In genomic region chr16:456891-457483, GRCh38 we compare ENCODE assay signal across 9 cellular contexts. TPM values are rescaled to one million over a fixed set of nuclear protein-coding genes. Genes with fewer than 3 reads are reported as not detected.
DNase-seq lines count a peak whose midpoint lies in the region; ATAC-seq and TF ChIP-seq lines count a peak whose summit lies in the region.
"Had no signal": no experiment of that assay in that cellular context is flagged by ENCODE, and none has a peak within 500 bp of the region (broad histone marks: within the 10 kb centered on the region; RNA-seq: fewer than 3 reads in every experiment).

No MANE protein-coding gene starts in this region.

- no peak overlapping the region for H3K4me3 Mint-ChIP-seq in endodermal cell
- peak overlapping the region; percentile 13 for H3K4me3 Mint-ChIP-seq in mesothelial cell of epicardium

- no peaks in the 10 kb centered on the region for H3K9me3 Mint-ChIP-seq in endodermal cell
- H3K9me3 Mint-ChIP-seq in mesothelial cell of epicardium = no peaks in the 10 kb centered on the region

- H3K4me1 ChIP-seq in endodermal cell (ENCODE audit: control insufficient read depth, insufficient read depth, low read length) (peaks cover 5% of the 10 kb centered on the region), upper lobe of left lung (peaks cover 8 to 16% (median 13%) of the 10 kb centered on the region in 4 donors), BE2C (peaks cover 2% of the 10 kb centered on the region; the same call in 1 of the 2 replicates)

- H3K27ac ChIP-seq in endodermal cell (ENCODE audit: low read depth, low read length) (no peak overlapping the region), upper lobe of left lung (peak overlapping the region in 3 of 4 donors; percentile 64 to 87 (median 78))

- H3K4me1 Mint-ChIP-seq in endodermal cell (peaks cover 19% of the 10 kb centered on the region), mesothelial cell of epicardium (peaks cover 21% of the 10 kb centered on the region)

- H3K4me3 ChIP-seq in endodermal cell (ENCODE audit: low read length) (no peak overlapping the region), upper lobe of left lung (no peak overlapping the region), BE2C (ENCODE audit: low read depth, low read length) (no peak overlapping the region)

- H3K27ac Mint-ChIP-seq in endodermal cell (peak overlapping the region; percentile 33), mesothelial cell of epicardium (peak overlapping the region; percentile 89)

- no peak for TF ChIP-seq POLR2A in upper lobe of left lung (IDR thresholded peaks at IDR 0.05)

- H3K27me3 Mint-ChIP-seq in endodermal cell (ENCODE audit: insufficient read depth) = no peaks in the 10 kb centered on the region
- no peaks in the 10 kb centered on the region for H3K27me3 Mint-ChIP-seq in mesothelial cell of epicardium (ENCODE audit: low read depth)

- no peak overlapping the region for H3K9ac ChIP-seq in endodermal cell (ENCODE audit: extremely low read depth, low read length, poor library complexity, severe bottlenecking)

- H3K9me3 ChIP-seq in endodermal cell (ENCODE audit: control insufficient read depth, low read length) (no peaks in the 10 kb centered on the region), upper lobe of left lung (no peaks in the 10 kb centered on the region), BE2C (no peaks in the 10 kb centered on the region)

- DNase-seq in SIG-M5 treated with dmso at 0.1 percent for 504 hours (lab: John Stamatoyannopoulos, UW; ENCODE audit: unreplicated experiment) (peak; percentile 5), SIG-M5 (lab: John Stamatoyannopoulos, UW) (no peak), endodermal cell (no peak), mesothelial cell of epicardium (ENCODE audit: low spot score in 2 of 2, unreplicated experiment in 2 of 2) (no peak), upper lobe of left lung (no peak), BE2C (no peak), NCI-H1048 (lab: John Stamatoyannopoulos, UW) (no peak)
- DNase-seq: AML-193 had no signal

- WGBS in endodermal cell (ENCODE audit: insufficient coverage in 1 of 2, insufficient read length in 1 of 2), 2 experiments = 86 to 90% methylated on average over 9 to 11 of the region's 11 CpGs
- WGBS in upper lobe of left lung, 2 donors = 64 to 71% methylated on average over 11 of the region's 11 CpGs

- H3K27me3 ChIP-seq in endodermal cell (ENCODE audit: control insufficient read depth, insufficient read depth, low read length, poor library complexity, severe bottlenecking) (no peaks in the 10 kb centered on the region), upper lobe of left lung (no peaks in the 10 kb centered on the region), BE2C (no peaks in the 10 kb centered on the region)

- ATAC-seq in upper lobe of left lung (ENCODE audit: low FRiP score in 2 of 2) (peak in 1 of 2 donors; percentile 46), HG03135 (IDR thresholded peaks at IDR 0.05; ENCODE audit: unreplicated experiment) (no peak)

- TF ChIP-seq EP300 in upper lobe of left lung (IDR thresholded peaks at IDR 0.05) = no peak

- peaks cover 14% of the 10 kb centered on the region for H3K36me3 Mint-ChIP-seq in endodermal cell (ENCODE audit: low read depth)
- peaks cover 8% of the 10 kb centered on the region for H3K36me3 Mint-ChIP-seq in mesothelial cell of epicardium

- H3K36me3 ChIP-seq in endodermal cell (ENCODE audit: control insufficient read depth, insufficient read depth, low read length) (peaks cover 11% of the 10 kb centered on the region), upper lobe of left lung (peaks cover 0 to 6% (median 2%) of the 10 kb centered on the region in 4 donors), BE2C (no peaks in the 10 kb centered on the region)

- TF ChIP-seq CTCF in endodermal cell (conservative IDR thresholded peaks at IDR 0.05) = no peak
- TF ChIP-seq CTCF in mesothelial cell of epicardium (IDR thresholded peaks at IDR 0.05; ENCODE audit: unreplicated experiment) = no peak
- TF ChIP-seq CTCF in upper lobe of left lung (IDR thresholded peaks at IDR 0.05) = no peak
- TF ChIP-seq CTCF in BE2C (IDR thresholded peaks at IDR 0.05; ENCODE audit: low read depth, low read length) = no peak

RNA-seq across cellular contexts. Expression of gene RAB11FIP3, which starts 31.5 kb away (rescaled TPM):
- 10 to 100 TPM; 62.7 to 68.9 TPM for total RNA-seq in endodermal cell
- polyA plus RNA-seq in endodermal cell (2013, experiment 1 of 2) = 34.8 TPM
- polyA plus RNA-seq in endodermal cell (2013, experiment 2 of 2) = 35.1 TPM
- 53.9 to 68.8 TPM (median 59.7 TPM) in 3 replicates for total RNA-seq in mesothelial cell of epicardium
- 10 to 100 TPM; 38.9 to 95.3 (median 43.8) TPM for total RNA-seq in upper lobe of left lung
- polyA plus RNA-seq in BE2C (2012; ENCODE audit: insufficient read depth, insufficient read length, low read depth) = 25.3 TPM

RNA-seq across cellular contexts. Expression of gene DECR2, which starts 55.3 kb away (rescaled TPM):
- total RNA-seq in endodermal cell (10 to 100 TPM; 31.8 to 43.5 TPM), mesothelial cell of epicardium (29.3 to 35.4 TPM (median 31.2 TPM) in 3 replicates), upper lobe of left lung (10 to 100 TPM in 5 of 6 donors, 1 to 10 TPM in 1; 8.6 to 22.4 (median 14.6) TPM)
- polyA plus RNA-seq in endodermal cell (2013, experiment 1 of 2) = 24.9 TPM
- 23.0 TPM for polyA plus RNA-seq in endodermal cell (2013, experiment 2 of 2)
- 11.6 TPM for polyA plus RNA-seq in BE2C (2012; ENCODE audit: insufficient read depth, insufficient read length, low read depth)

RNA-seq across cellular contexts. Expression of gene NME4, which starts 60.0 kb away (rescaled TPM):
- total RNA-seq in endodermal cell (100 to 1,000 TPM; 274 to 350 TPM), mesothelial cell of epicardium (252 to 258 TPM (median 253 TPM) in 3 replicates), upper lobe of left lung (10 to 100 TPM; 22.1 to 57.6 (median 41.8) TPM)
- 292 TPM for polyA plus RNA-seq in endodermal cell (2013, experiment 1 of 2)
- polyA plus RNA-seq in endodermal cell (2013, experiment 2 of 2) = 276 TPM
- polyA plus RNA-seq in BE2C (2012; ENCODE audit: insufficient read depth, insufficient read length, low read depth) = 507 TPM
